ENCODE assay signal across 11 cellular contexts in the genomic region with DNA sequence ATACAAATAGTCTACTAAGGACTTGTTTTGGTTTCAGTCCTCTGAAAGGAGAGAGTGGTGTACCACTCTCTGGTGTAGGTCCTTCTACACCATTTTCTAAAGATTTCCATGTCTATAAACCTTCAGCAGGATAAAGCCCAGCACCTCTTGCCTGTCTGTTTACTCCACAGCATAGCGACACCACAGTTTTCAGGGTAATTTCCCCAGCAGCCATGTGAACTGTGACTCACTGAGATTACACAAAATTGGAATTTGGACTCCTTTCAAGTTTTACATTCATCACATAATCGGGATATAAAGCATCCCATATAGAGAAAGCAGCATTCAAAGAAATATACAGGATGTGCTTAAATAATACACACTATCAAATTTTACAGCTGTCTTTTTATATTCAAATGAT.
DNase-seq lines count a peak whose midpoint lies in the region; ATAC-seq and TF ChIP-seq lines count a peak whose summit lies in the region.
"Had no signal": no experiment of that assay in that cellular context is flagged by ENCODE, and none has a peak within 500 bp of the region (broad histone marks: within the 10 kb centered on the region; RNA-seq: fewer than 3 reads in every experiment).

No MANE protein-coding gene starts in this region.

- H3K4me3 ChIP-seq in AG09309 (ENCODE audit: control insufficient read depth, low read depth, low read length) = no peak overlapping the region
- H3K4me3 ChIP-seq in astrocyte of the spinal cord (ENCODE audit: low read depth, low read length) = no peak overlapping the region
- H3K4me3 ChIP-seq: lower lobe of right lung, suprapubic skin had no signal

- TF ChIP-seq CTCF in AG09309 (IDR thresholded peaks at IDR 0.05; ENCODE audit: control insufficient read depth, insufficient read depth, low read depth, low read length, missing control alignments) = no peak
- no peak for TF ChIP-seq CTCF in astrocyte of the spinal cord (IDR thresholded peaks at IDR 0.05; ENCODE audit: low read depth, low read length)

- DNase-seq in AG09309 (ENCODE audit: low read depth) (peak; percentile 57), HS-5 (ENCODE audit: low read depth) (peak; percentile 76), astrocyte of the spinal cord (ENCODE audit: low read depth, low spot score) (peak; percentile 87), left colon (peak; percentile 11 to 31), RPMI8226 (no peak), GM19240 (ENCODE audit: insufficient read length, low spot score) (no peak)
- DNase-seq: lower lobe of right lung; stimulated activated CD4-positive, alpha-beta T cell treated with anti-CD3 and anti-CD28 coated beads, Interleukin-15, amount 100 ng/mL, for 24 hours had no signal

- ATAC-seq in left colon = peak; percentile 96
- ATAC-seq in HG03108 (IDR thresholded peaks at IDR 0.05; ENCODE audit: unreplicated experiment) = no peak
- ATAC-seq in GM18870 (IDR thresholded peaks at IDR 0.05; ENCODE audit: unreplicated experiment) = no peak
- ATAC-seq: lower lobe of right lung had no signal

- in situ Hi-C loops in astrocyte of the spinal cord (cut with HindIII; ENCODE audit: low sequenced_read_pairs) = no loop called here

- intact Hi-C loops in left colon (cut with DNase I, micrococcal nuclease) = no loop called here

Comparison
In these comparisons a context has a peak if more than half of its experiments do, and no peak if none do; other contexts are left out.
1. DNase-seq: peak in AG09309 (single experiment), HS-5 (single experiment), astrocyte of the spinal cord (single experiment) and left colon (2 of 2); none in RPMI8226 (single experiment) and GM19240 (single experiment).